8 cellular contexts compared by ENCODE assay signal in genomic region chr5:139293504-139294371, GRCh38. TPM values are rescaled to one million over a fixed set of nuclear protein-coding genes. Genes with fewer than 3 reads are reported as not detected.
A peak's percentile ranks its signal among the peaks of the same experiment; 100 is the strongest.
DNase-seq lines count a peak whose midpoint lies in the region; ATAC-seq and TF ChIP-seq lines count a peak whose summit lies in the region.

A gene with protein sequence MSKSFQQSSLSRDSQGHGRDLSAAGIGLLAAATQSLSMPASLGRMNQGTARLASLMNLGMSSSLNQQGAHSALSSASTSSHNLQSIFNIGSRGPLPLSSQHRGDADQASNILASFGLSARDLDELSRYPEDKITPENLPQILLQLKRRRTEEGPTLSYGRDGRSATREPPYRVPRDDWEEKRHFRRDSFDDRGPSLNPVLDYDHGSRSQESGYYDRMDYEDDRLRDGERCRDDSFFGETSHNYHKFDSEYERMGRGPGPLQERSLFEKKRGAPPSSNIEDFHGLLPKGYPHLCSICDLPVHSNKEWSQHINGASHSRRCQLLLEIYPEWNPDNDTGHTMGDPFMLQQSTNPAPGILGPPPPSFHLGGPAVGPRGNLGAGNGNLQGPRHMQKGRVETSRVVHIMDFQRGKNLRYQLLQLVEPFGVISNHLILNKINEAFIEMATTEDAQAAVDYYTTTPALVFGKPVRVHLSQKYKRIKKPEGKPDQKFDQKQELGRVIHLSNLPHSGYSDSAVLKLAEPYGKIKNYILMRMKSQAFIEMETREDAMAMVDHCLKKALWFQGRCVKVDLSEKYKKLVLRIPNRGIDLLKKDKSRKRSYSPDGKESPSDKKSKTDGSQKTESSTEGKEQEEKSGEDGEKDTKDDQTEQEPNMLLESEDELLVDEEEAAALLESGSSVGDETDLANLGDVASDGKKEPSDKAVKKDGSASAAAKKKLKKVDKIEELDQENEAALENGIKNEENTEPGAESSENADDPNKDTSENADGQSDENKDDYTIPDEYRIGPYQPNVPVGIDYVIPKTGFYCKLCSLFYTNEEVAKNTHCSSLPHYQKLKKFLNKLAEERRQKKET (plus strand): TSS chr5:139293740. CDS start chr5:139307416, 13,676 bp downstream.

- H3K4me3 Mint-ChIP-seq in activated naive CD4-positive, alpha-beta T cell treated with anti-CD3 and anti-CD28 coated beads, Interleukin-2, amount 50 U/mL, for 24 hours: peak within 1 kb of the TSS; percentile 95

- DNase-seq in GM04503 (ENCODE audit: low read depth): peak; percentile 70
- DNase-seq in NCI-H1092 (lab: John Stamatoyannopoulos, UW): peak; percentile 92
- peak; percentile 93 for DNase-seq in globus pallidus (ENCODE audit: low spot score)
- peak; percentile 89 for DNase-seq in occipital lobe (lab: John Stamatoyannopoulos, UW)

- H3K4me1 Mint-ChIP-seq in activated naive CD4-positive, alpha-beta T cell treated with anti-CD3 and anti-CD28 coated beads, Interleukin-2, amount 50 U/mL, for 24 hours: peaks cover 40% of the 10 kb centered on the region

- ATAC-seq in HG02571 (IDR thresholded peaks at IDR 0.05; ENCODE audit: unreplicated experiment) (peak; percentile 69), SK-N-SH treated with all-trans-retinoic acid at 6 μM for 48 hours (peak; percentile 90)

- no peaks in the 10 kb centered on the region for H3K9me3 Mint-ChIP-seq in activated naive CD4-positive, alpha-beta T cell treated with anti-CD3 and anti-CD28 coated beads, Interleukin-2, amount 50 U/mL, for 24 hours

- peaks cover 14% of the 10 kb centered on the region for H3K36me3 Mint-ChIP-seq in activated naive CD4-positive, alpha-beta T cell treated with anti-CD3 and anti-CD28 coated beads, Interleukin-2, amount 50 U/mL, for 24 hours

- H3K27ac Mint-ChIP-seq in activated naive CD4-positive, alpha-beta T cell treated with anti-CD3 and anti-CD28 coated beads, Interleukin-2, amount 50 U/mL, for 24 hours: peak within 1 kb of the TSS; percentile 98

- H3K27ac ChIP-seq in temporal lobe (ENCODE audit: low read depth, low read length): peak within 1 kb of the TSS; percentile 99

- H3K27me3 Mint-ChIP-seq in activated naive CD4-positive, alpha-beta T cell treated with anti-CD3 and anti-CD28 coated beads, Interleukin-2, amount 50 U/mL, for 24 hours: no peaks in the 10 kb centered on the region

TF ChIP-seq in SK-N-SH treated with all-trans-retinoic acid at 6 μM for 48 hours, 23 proteins besides CTCF, POLR2A, EP300 and RAD21:
- no peak for TF ChIP-seq PPARA (CRISPR knock-in tag; IDR thresholded peaks at IDR 0.05; ENCODE audit: borderline replicate concordance)
- no peak for TF ChIP-seq OSR1 (CRISPR knock-in tag; IDR thresholded peaks at IDR 0.05)
- TF ChIP-seq ESRRG (CRISPR knock-in tag; IDR thresholded peaks at IDR 0.05): no peak
- TF ChIP-seq ZFP30 (CRISPR knock-in tag; IDR thresholded peaks at IDR 0.05): no peak
- TF ChIP-seq ARNTL (CRISPR knock-in tag; IDR thresholded peaks at IDR 0.05; ENCODE audit: borderline replicate concordance, low read depth): no peak
- TF ChIP-seq, protein P1, sequence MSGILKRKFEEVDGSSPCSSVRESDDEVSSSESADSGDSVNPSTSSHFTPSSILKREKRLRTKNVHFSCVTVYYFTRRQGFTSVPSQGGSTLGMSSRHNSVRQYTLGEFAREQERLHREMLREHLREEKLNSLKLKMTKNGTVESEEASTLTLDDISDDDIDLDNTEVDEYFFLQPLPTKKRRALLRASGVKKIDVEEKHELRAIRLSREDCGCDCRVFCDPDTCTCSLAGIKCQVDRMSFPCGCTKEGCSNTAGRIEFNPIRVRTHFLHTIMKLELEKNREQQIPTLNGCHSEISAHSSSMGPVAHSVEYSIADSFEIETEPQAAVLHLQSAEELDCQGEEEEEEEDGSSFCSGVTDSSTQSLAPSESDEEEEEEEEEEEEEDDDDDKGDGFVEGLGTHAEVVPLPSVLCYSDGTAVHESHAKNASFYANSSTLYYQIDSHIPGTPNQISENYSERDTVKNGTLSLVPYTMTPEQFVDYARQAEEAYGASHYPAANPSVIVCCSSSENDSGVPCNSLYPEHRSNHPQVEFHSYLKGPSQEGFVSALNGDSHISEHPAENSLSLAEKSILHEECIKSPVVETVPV (CRISPR knock-in tag; IDR thresholded peaks at IDR 0.05): no peak
- no peak for TF ChIP-seq SNAI2 (CRISPR knock-in tag; IDR thresholded peaks at IDR 0.05)
- TF ChIP-seq ZNF8 (CRISPR knock-in tag; IDR thresholded peaks at IDR 0.05): no peak
- no peak for TF ChIP-seq RARB (CRISPR knock-in tag; IDR thresholded peaks at IDR 0.05)
- TF ChIP-seq CREB5 (CRISPR knock-in tag; IDR thresholded peaks at IDR 0.05; ENCODE audit: low read depth): no peak
- no peak for TF ChIP-seq ISL1 (CRISPR knock-in tag; IDR thresholded peaks at IDR 0.05)
- no peak for TF ChIP-seq PATZ1 (CRISPR knock-in tag; IDR thresholded peaks at IDR 0.05; ENCODE audit: borderline replicate concordance)
- no peak for TF ChIP-seq ZFP3 (CRISPR knock-in tag; IDR thresholded peaks at IDR 0.05)
- no peak for TF ChIP-seq ZNF565 (CRISPR knock-in tag; conservative IDR thresholded peaks at IDR 0.05; ENCODE audit: low read depth)

RNA-seq across cellular contexts. Expression of the gene that starts here (rescaled TPM):
- 769 TPM for total RNA-seq in occipital lobe
- 631 TPM for total RNA-seq in temporal lobe

Comparison
In these comparisons a context has a peak if more than half of its experiments do, and no peak if none do; other contexts are left out.
1. Peak in every context shown above with its lines: DNase-seq, ATAC-seq and H3K27ac ChIP-seq.